22 cellular contexts compared by ENCODE assay signal in genomic region chr10:100204370-100204769, GRCh38.
"Had no signal": no experiment of that assay in that cellular context is flagged by ENCODE, and none has a peak within 500 bp of the region (broad histone marks: within the 10 kb centered on the region; RNA-seq: fewer than 3 reads in every experiment).

No MANE protein-coding gene starts in this region.

- DNase-seq: activated CD4-positive, alpha-beta T cell treated with anti-CD3 and anti-CD28 coated beads, Interleukin-2, amount 50 U/mL, for 48 hours; amniotic stem cell; cerebellar nuclear complex; endodermal cell; esophagus squamous epithelium; gastrocnemius medialis; head of caudate nucleus; hypothalamus; pancreas; psoas muscle; spleen; stimulated activated CD4-positive, alpha-beta T cell treated with anti-CD3 and anti-CD28 coated beads, Interleukin-4, amount 100 ng/mL, for 1 hour; stimulated activated naive CD4-positive, alpha-beta T cell treated with Interleukin-2 at 50 U/mL for 16 hours; T-helper 9 cell had no signal

- ATAC-seq: gastrocnemius medialis; natural killer cell treated with Interleukin-12 subunit alpha and Interleukin-12 subunit beta and Interleukin-15 and Interleukin-18, amount 100 ng/mL, for 72 hours; pancreas; psoas muscle; WTC11 had no signal

- H3K4me1 ChIP-seq: esophagus squamous epithelium, pancreas, psoas muscle, right atrium auricular region, spleen, vagina had no signal

- FAIRE-seq: bronchial epithelial cell, pancreas had no signal

- H3K4me3 ChIP-seq: coronary artery, esophagus squamous epithelium, gastrocnemius medialis, pancreas, psoas muscle, right atrium auricular region, spleen, thoracic aorta, vagina had no signal

- H3K27me3 ChIP-seq: esophagus squamous epithelium, gastrocnemius medialis, neutrophil, pancreas, right atrium auricular region, spleen, vagina had no signal

- H3K27ac ChIP-seq: coronary artery, esophagus squamous epithelium, gastrocnemius medialis, neutrophil, pancreas, psoas muscle, right atrium auricular region, spleen, thoracic aorta, vagina had no signal

- H3K9me3 ChIP-seq: esophagus squamous epithelium, gastrocnemius medialis, neutrophil, pancreas, psoas muscle, right atrium auricular region, spleen, thoracic aorta, vagina had no signal
